21 cellular contexts compared by ENCODE assay signal in genomic region chr17:36731806-36732205, GRCh38.
A peak's percentile ranks its signal among the peaks of the same experiment; 100 is the strongest.
DNase-seq lines count a peak whose midpoint lies in the region; ATAC-seq, FAIRE-seq and TF ChIP-seq lines count a peak whose summit lies in the region.
"Had no signal": no experiment of that assay in that cellular context is flagged by ENCODE, and none has a peak within 500 bp of the region (broad histone marks: within the 10 kb centered on the region; RNA-seq: fewer than 3 reads in every experiment).

No MANE protein-coding gene starts in this region.

- H2AK5ac ChIP-seq in H1 (ENCODE audit: low read depth, low read length): 0 out of 2 replicates have a peak overlapping the region, but pooled peaks have one; percentile 3

- H2AFZ ChIP-seq in H1 (ENCODE audit: low read length) (no peak overlapping the region), parathyroid adenoma (no peak overlapping the region)
- H2AFZ ChIP-seq: GM23248 had no signal

- no peaks in the 10 kb centered on the region for H3K79me1 ChIP-seq in H1 (ENCODE audit: low read depth, low read length)

- H3K23ac ChIP-seq in H1 (ENCODE audit: insufficient read length): no peak overlapping the region

- TF ChIP-seq CTCF in H1 (IDR thresholded peaks at IDR 0.05; ENCODE audit: control extremely low read depth in 1 of 3, insufficient read depth in 1 of 3, low read depth in 1 of 3, low read length in 3 of 3): no peak
- no peak for TF ChIP-seq CTCF in parathyroid adenoma (IDR thresholded peaks at IDR 0.05)

- H3K14ac ChIP-seq in H1 (ENCODE audit: insufficient read length): no peak overlapping the region

- H3K18ac ChIP-seq in H1 (ENCODE audit: extremely low read depth, low read length): no peak overlapping the region

- H3K27ac ChIP-seq in H1 (ENCODE audit: low read depth, low read length) (no peak overlapping the region), parathyroid adenoma (peak overlapping the region; percentile 13)
- H3K27ac ChIP-seq: GM23248, psoas muscle, skin epidermis, tibial artery had no signal

- TF ChIP-seq RAD21 in H1 (IDR thresholded peaks at IDR 0.05 in 1 of 2, conservative IDR thresholded peaks at IDR 0.05 in 1 of 2; ENCODE audit: low read depth in 2 of 2, low read length in 2 of 2): 0 out of 4 replicates have a peak, but pooled peaks of 1 of the 2 experiments have one; percentile 6

- no peaks in the 10 kb centered on the region for H3K9me3 ChIP-seq in H1 (ENCODE audit: insufficient read depth in 2 of 2, low read depth in 1 of 2, low read length in 1 of 2)
- no peaks in the 10 kb centered on the region for H3K9me3 ChIP-seq in parathyroid adenoma (ENCODE audit: control insufficient read depth, low read length)
- H3K9me3 ChIP-seq: psoas muscle, tibial artery had no signal

- H3K4ac ChIP-seq in H1 (replicated peaks; ENCODE audit: insufficient read length, low read depth, low read length): no peak overlapping the region

- 0 out of 2 replicates have a peak overlapping the region, but pooled peaks have one; percentile 37 for H2BK20ac ChIP-seq in H1 (ENCODE audit: low read length)

- H3K27me3 ChIP-seq in H1 (replicated peaks in 1 of 4; ENCODE audit: control insufficient read depth in 3 of 4, extremely low read depth in 1 of 4, insufficient read depth in 3 of 4, low read length in 3 of 4) (peaks cover 0 to 7% (median 4%) of the 10 kb centered on the region in 4 experiments; a peak in 4 of 7 replicates), parathyroid adenoma (ENCODE audit: control insufficient read depth, insufficient read depth, low read length) (no peaks in the 10 kb centered on the region)

- peak overlapping the region in 1 of 4 experiments; percentile 23; a peak in 1 of 8 replicates for H3K4me3 ChIP-seq in H1 (ENCODE audit: extremely low read depth in 1 of 4, insufficient read depth in 2 of 4, low read depth in 3 of 4, low read length in 4 of 4)
- H3K4me3 ChIP-seq in parathyroid adenoma (ENCODE audit: low read depth, low read length): no peak overlapping the region
- H3K4me3 ChIP-seq: GM23248, psoas muscle, skin epidermis, tibial artery had no signal

- no peak for TF ChIP-seq EP300 in H1 (IDR thresholded peaks at IDR 0.05; ENCODE audit: borderline replicate concordance in 1 of 2, low read depth in 2 of 2, low read length in 2 of 2)

- CTCF ChIA-PET in H1 (lab: Charles Lee; ENCODE audit: partially characterized antibody): interaction anchor here (1.0 to 1.6 kb wide), 3 partner anchors 23 to 102 kb away, joined by 3 to 7 read pairs (median 4); no protein-coding TSS in a partner anchor

- no peak overlapping the region for H2BK15ac ChIP-seq in H1 (ENCODE audit: low read length)

- H3K4me2 ChIP-seq in H1 (ENCODE audit: insufficient read depth in 1 of 2, low read depth in 2 of 2, low read length in 2 of 2): peak overlapping the region; percentile 52 to 64
- H3K4me2 ChIP-seq in parathyroid adenoma (ENCODE audit: low read length): no peak overlapping the region

- H2BK5ac ChIP-seq in H1 (ENCODE audit: low read depth, low read length): peak overlapping the region; percentile 64; the same call in 1 of the 2 replicates

- DNase-seq in NCI-H748 (lab: John Stamatoyannopoulos, UW; ENCODE audit: unreplicated experiment) (peak; percentile 53), NCI-H748 treated with DMSO at 0.1 percent for 48 hours (lab: John Stamatoyannopoulos, UW) (no peak), NCI-H2029 treated with DMSO at 0.1 percent for 48 hours (lab: John Stamatoyannopoulos, UW) (peak; percentile 38), H1 (ENCODE audit: low read depth in 1 of 2, low spot score in 2 of 2) (peak; percentile 34 to 62), cerebellum (ENCODE audit: low spot score) (no peak), NCI-H524 treated with DMSO at 0.1 percent for 48 hours (lab: John Stamatoyannopoulos, UW) (no peak)
- DNase-seq: activated CD8-positive, alpha-beta memory T cell treated with anti-CD3 and anti-CD28 coated beads, Interleukin-2, amount 50 U/mL, for 48 hours; activated gamma-delta T cell; GM23248; left ventricle myocardium superior; NCI-H1694; psoas muscle; SIG-M5; stimulated activated CD4-positive, alpha-beta T cell treated with anti-CD3 and anti-CD28 coated beads, Interleukin-2, amount 100 ng/mL, for 48 hours; stimulated activated naive CD4-positive, alpha-beta T cell treated with Interleukin-2 at 50 U/mL for 16 hours; tibial artery had no signal

- H4K8ac ChIP-seq in H1 (ENCODE audit: extremely low read depth, insufficient read depth, low read length): no peak overlapping the region; the same call in 1 of the 2 replicates

- POLR2A ChIA-PET in H1 (lab: Charles Lee; ENCODE audit: partially characterized antibody): interaction anchor here (0.9 to 2.3 kb wide), 2 partner anchors 9 to 11 kb away, joined by 6 to 8 read pairs; no protein-coding TSS in a partner anchor

- H4K20me1 ChIP-seq in H1 (replicated peaks in 1 of 2; ENCODE audit: control insufficient read depth in 1 of 2, insufficient read depth in 2 of 2, low read length in 2 of 2): no peaks in the 10 kb centered on the region

- ATAC-seq in GM21825 (IDR thresholded peaks at IDR 0.05; ENCODE audit: unreplicated experiment): no peak
- ATAC-seq: left ventricle myocardium superior, PC-3, psoas muscle had no signal

- H3K79me2 ChIP-seq in H1 (ENCODE audit: control insufficient read depth in 1 of 2, insufficient read depth in 2 of 2, low read length in 2 of 2): no peaks in the 10 kb centered on the region
- H3K79me2 ChIP-seq in parathyroid adenoma: no peaks in the 10 kb centered on the region

- H3K36me3 ChIP-seq in H1 (ENCODE audit: control insufficient read depth in 2 of 4, insufficient read depth in 4 of 4, low read length in 3 of 4): no peaks in the 10 kb centered on the region
- H3K36me3 ChIP-seq in parathyroid adenoma (ENCODE audit: control insufficient read depth, insufficient read depth, low read length): no peaks in the 10 kb centered on the region
- H3K36me3 ChIP-seq: tibial artery had no signal

- no peak for TF ChIP-seq POLR2A in H1 (IDR thresholded peaks at IDR 0.05; ENCODE audit: control extremely low read depth in 1 of 2, low read depth in 2 of 2, low read length in 2 of 2)

- no peak overlapping the region for H3K56ac ChIP-seq in H1 (replicated peaks; ENCODE audit: insufficient read length, low read depth, low read length)

- H3K9ac ChIP-seq in H1 (replicated peaks in 1 of 4; ENCODE audit: extremely low read depth in 1 of 4, low read depth in 3 of 4, low read length in 3 of 4) (no peak overlapping the region), parathyroid adenoma (no peak overlapping the region)
- H3K9ac ChIP-seq: GM23248 had no signal

- no peak overlapping the region for H4K5ac ChIP-seq in H1 (ENCODE audit: insufficient read length, low read depth, low read length)

- H3K23me2 ChIP-seq in H1 (ENCODE audit: low read depth, low read length): peaks cover 9% of the 10 kb centered on the region; the same call in 1 of the 2 replicates

- no peak overlapping the region for H2BK12ac ChIP-seq in H1 (ENCODE audit: low read depth, low read length)

- H3K4me1 ChIP-seq in H1 (replicated peaks in 1 of 4; ENCODE audit: control insufficient read depth in 3 of 4, insufficient read depth in 4 of 4, low read length in 3 of 4): peaks cover 9 to 36% (median 20%) of the 10 kb centered on the region in 4 experiments
- peaks cover 28% of the 10 kb centered on the region for H3K4me1 ChIP-seq in parathyroid adenoma
- H3K4me1 ChIP-seq: psoas muscle had no signal

- peak overlapping the region; percentile 89 for H4K91ac ChIP-seq in H1 (replicated peaks; ENCODE audit: insufficient read length, low read length)

- no peak for FAIRE-seq in H1 (lab: Jason Lieb, UNC)
- FAIRE-seq: GM12892 had no signal

- 4% methylated on average over 10 of the region's 10 CpGs; no CpG with 5 or more reads in 1 of the 2 experiments for WGBS in H1 (ENCODE audit: extremely low coverage in 1 of 2, insufficient coverage in 1 of 2, insufficient read length in 1 of 2, insufficient replicate concordance in 2 of 2, low coverage in 1 of 2, low lambda C conversion rate in 2 of 2, missing lambda C conversion rate in 1 of 2), 2 experiments

- peak overlapping the region; percentile 88 for H2BK120ac ChIP-seq in H1 (replicated peaks; ENCODE audit: low read depth, low read length)

TF ChIP-seq in H1, 55 proteins besides CTCF, POLR2A, EP300 and RAD21 (continues in another document):
- TF ChIP-seq SIN3A (conservative IDR thresholded peaks at IDR 0.05 in 1 of 2, IDR thresholded peaks at IDR 0.05 in 1 of 2; ENCODE audit: low read depth in 1 of 2, low read length in 2 of 2) (0 out of 4 replicates have a peak, but pooled peaks of 1 of the 2 experiments have one; percentile 27), TEAD4 (IDR thresholded peaks at IDR 0.05; ENCODE audit: low read depth, low read length) (0 out of 2 replicates have a peak, but pooled peaks have one; percentile 39)

Comparison
In these comparisons a context has a peak if more than half of its experiments do, and no peak if none do; other contexts are left out.
1. DNase-seq: peak in NCI-H748 (single experiment), NCI-H2029 treated with DMSO at 0.1 percent for 48 hours (single experiment) and H1 (2 of 2); none in NCI-H748 treated with DMSO at 0.1 percent for 48 hours (single experiment), cerebellum (single experiment) and NCI-H524 treated with DMSO at 0.1 percent for 48 hours (single experiment).